ENCODE assay signal across 18 cellular contexts in genomic region chr4:100086766-100087431, GRCh38.
DNase-seq lines count a peak whose midpoint lies in the region; ATAC-seq and TF ChIP-seq lines count a peak whose summit lies in the region.
"Had no signal": no experiment of that assay in that cellular context is flagged by ENCODE, and none has a peak within 500 bp of the region (broad histone marks: within the 10 kb centered on the region; RNA-seq: fewer than 3 reads in every experiment).

No MANE protein-coding gene starts in this region.

- H3K27me3 ChIP-seq in right cardiac atrium (ENCODE audit: control insufficient read depth, insufficient read depth) = no peaks in the 10 kb centered on the region
- H3K27me3 ChIP-seq: esophagus squamous epithelium had no signal

- H3K27me3 Mint-ChIP-seq in WTC11 (ENCODE audit: low read depth) = no peaks in the 10 kb centered on the region; the same call in 1 of the 2 replicates
- H3K27me3 Mint-ChIP-seq: CD4-positive, alpha-beta T cell; T-cell had no signal

- POLR2A ChIA-PET in WTC11 (lab: Charles Lee) = no interaction called here

- no peaks in the 10 kb centered on the region for H3K9me3 ChIP-seq in right cardiac atrium (ENCODE audit: control insufficient read depth, low read length)
- H3K9me3 ChIP-seq: esophagus squamous epithelium had no signal

- peaks cover 15% of the 10 kb centered on the region for H3K4me1 Mint-ChIP-seq in WTC11
- H3K4me1 Mint-ChIP-seq: T-cell had no signal

- peak; percentile 16 to 21 for ATAC-seq in left cardiac atrium
- ATAC-seq in Right ventricle myocardium inferior = no peak
- peak; percentile 96 for ATAC-seq in WTC11
- peak; percentile 63 to 73 for ATAC-seq in right cardiac atrium
- ATAC-seq: T-cell had no signal

- CTCF ChIA-PET in WTC11 (lab: Charles Lee) = no interaction called here

- DNase-seq in left cardiac atrium (no peak), Right ventricle myocardium inferior (ENCODE audit: missing footprints) (no peak), WTC11 (ENCODE audit: low spot score) (no peak), right cardiac atrium (no peak), NCI-H128 (lab: John Stamatoyannopoulos, UW; ENCODE audit: unreplicated experiment) (no peak), DMS 273 treated with DMSO at 0.1 percent for 48 hours (lab: John Stamatoyannopoulos, UW) (no peak), HPDE6-E6E7 (ENCODE audit: extremely low spot score) (no peak), GM13976 (ENCODE audit: low spot score) (no peak)
- DNase-seq: activated CD8-positive, alpha-beta memory T cell treated with anti-CD3 and anti-CD28 coated beads, Interleukin-2, amount 50 U/mL, for 48 hours; CD4-positive, alpha-beta T cell; esophagus squamous epithelium; hypothalamus; NCI-H1417 treated with DMSO at 0.1 percent for 48 hours; NCI-H526 treated with DMSO at 0.1 percent for 48 hours; SIG-M5; small intestine; stimulated activated CD4-positive, alpha-beta T cell treated with anti-CD3 and anti-CD28 coated beads, Interleukin-4, amount 100 ng/mL, for 24 hours; T-cell had no signal

- no peak for TF ChIP-seq CTCF in WTC11 (IDR thresholded peaks at IDR 0.05)
- no peak for TF ChIP-seq CTCF in GM13976 (IDR thresholded peaks at IDR 0.05; ENCODE audit: borderline replicate concordance, control extremely low read depth, extremely low read depth, insufficient read depth, missing control alignments)

- H3K4me1 ChIP-seq in right cardiac atrium (ENCODE audit: control insufficient read depth, insufficient read depth, low read length) = peaks cover 4% of the 10 kb centered on the region
- H3K4me1 ChIP-seq: esophagus squamous epithelium had no signal

- H3K9me3 Mint-ChIP-seq in WTC11 = peaks cover 30% of the 10 kb centered on the region
- H3K9me3 Mint-ChIP-seq: CD4-positive, alpha-beta T cell; T-cell had no signal

- H3K4me3 Mint-ChIP-seq in WTC11 = no peak overlapping the region
- H3K4me3 Mint-ChIP-seq: CD4-positive, alpha-beta T cell; T-cell had no signal

- intact Hi-C loops in left cardiac atrium (cut with DNase I) (no loop called here), Right ventricle myocardium inferior (cut with DNase I) (no loop called here), right cardiac atrium (cut with DNase I) (no loop called here)

- H3K4me3 ChIP-seq in right cardiac atrium (ENCODE audit: low read length) = no peak overlapping the region
- H3K4me3 ChIP-seq: esophagus squamous epithelium had no signal

- WGBS in right cardiac atrium = 79% methylated on average over 6 of the region's 6 CpGs

- peaks cover 5% of the 10 kb centered on the region; the same call in 1 of the 2 replicates for H3K36me3 Mint-ChIP-seq in WTC11
- H3K36me3 Mint-ChIP-seq: T-cell had no signal

- in situ Hi-C loops in GM13976 (cut with MboI; ENCODE audit: low sequenced_read_pairs, unreplicated experiment) = no loop called here

- H3K27ac ChIP-seq in right cardiac atrium (ENCODE audit: low read length) = no peak overlapping the region
- H3K27ac ChIP-seq: esophagus squamous epithelium had no signal

- peak overlapping the region; percentile 7 for H3K27ac Mint-ChIP-seq in WTC11
- H3K27ac Mint-ChIP-seq: CD4-positive, alpha-beta T cell; T-cell had no signal

TF ChIP-seq in WTC11, 78 proteins besides CTCF, POLR2A, EP300 and RAD21:
- TF ChIP-seq ZBTB43 (CRISPR knock-in tag; IDR thresholded peaks at IDR 0.05) (no peak), ZSCAN18 (CRISPR knock-in tag; IDR thresholded peaks at IDR 0.05) (no peak), SOX15 (CRISPR knock-in tag; IDR thresholded peaks at IDR 0.05) (no peak), CBFB (CRISPR knock-in tag; IDR thresholded peaks at IDR 0.05; ENCODE audit: low read depth) (no peak), ZNF512 (CRISPR knock-in tag; IDR thresholded peaks at IDR 0.05; ENCODE audit: borderline replicate concordance) (no peak), NR2C2 (CRISPR knock-in tag; IDR thresholded peaks at IDR 0.05) (no peak), MXD4 (CRISPR knock-in tag; IDR thresholded peaks at IDR 0.05; ENCODE audit: borderline replicate concordance) (no peak)
